ENCODE assay signal across 8 cellular contexts in genomic region chr5:178895615-178896571, GRCh38. TPM values are rescaled to one million over a fixed set of nuclear protein-coding genes. Genes with fewer than 3 reads are reported as not detected.
DNase-seq lines count a peak whose midpoint lies in the region; ATAC-seq lines count a peak whose summit lies in the region.

TSS of gene ZFP2 (plus strand) at chr5:178895913. CDS start at chr5:178931314, 35,401 bp downstream.

- peak; percentile 0 for DNase-seq in activated T-cell treated with anti-CD3 and anti-CD28 coated beads for 24 hours (ENCODE audit: low read depth)
- DNase-seq in activated T-cell treated with anti-CD3 and anti-CD28 coated beads for 4 hours = no peak
- peak; percentile 49 for DNase-seq in NT2/D1 (ENCODE audit: low read depth, low spot score)
- DNase-seq in activated naive CD8-positive, alpha-beta T cell treated with anti-CD3 and anti-CD28 coated beads for 36 hours = peak; percentile 37
- DNase-seq in head of caudate nucleus = peak; percentile 42 to 91 (median 78)
- peak; percentile 61 for DNase-seq in neuronal stem cell (ENCODE audit: low spot score)
- DNase-seq in aorta = peak; percentile 60 to 84

- H3K9ac ChIP-seq in NT2/D1 (ENCODE audit: insufficient read length, low read depth) (peak within 1 kb of the TSS; percentile 88), neuronal stem cell (ENCODE audit: low read depth, low read length, poor library complexity) (peak within 1 kb of the TSS; percentile 86)

- H3K4me3 ChIP-seq in NT2/D1 (ENCODE audit: insufficient read length, low read depth) (peak within 1 kb of the TSS; percentile 77), neuronal stem cell (ENCODE audit: low read length in 2 of 2) (peak within 1 kb of the TSS; percentile 63 to 92), aorta (ENCODE audit: low read length in 2 of 2) (peak within 1 kb of the TSS; percentile 68 to 86)

- intact Hi-C loops in head of caudate nucleus (cut with DNase I) (loop anchor here (2.0 kb wide), 1 partner anchor 45 kb away; the partner anchor contains the start of gene ZNF454), aorta (cut with DNase I) (no loop called here)

- peak within 1 kb of the TSS; percentile 75 for H3K14ac ChIP-seq in neuronal stem cell (ENCODE audit: low read length)

- H3K36me3 ChIP-seq in NT2/D1 (ENCODE audit: insufficient read depth, insufficient read length, low read length) (no peaks in the 10 kb centered on the region), neuronal stem cell (replicated peaks in 1 of 2; ENCODE audit: control insufficient read depth in 2 of 2, insufficient read depth in 2 of 2, low read length in 2 of 2) (peaks cover 0 to 3% of the 10 kb centered on the region in 2 donors), aorta (ENCODE audit: control insufficient read depth in 1 of 2, insufficient read depth in 2 of 2, low read length in 1 of 2) (peaks cover 0 to 3% of the 10 kb centered on the region in 2 donors)

- peak within 1 kb of the TSS; percentile 89 for H4K8ac ChIP-seq in neuronal stem cell (ENCODE audit: low read depth, low read length)

- H3K36me3 Mint-ChIP-seq in activated naive CD8-positive, alpha-beta T cell treated with anti-CD3 and anti-CD28 coated beads for 36 hours = peaks cover 37% of the 10 kb centered on the region

- H2AK5ac ChIP-seq in neuronal stem cell (ENCODE audit: low read depth, low read length) = peak within 1 kb of the TSS; percentile 86

- no peak within 1 kb of the TSS for H3K4ac ChIP-seq in neuronal stem cell (ENCODE audit: low read length)

- peaks cover 8% of the 10 kb centered on the region for H3K4me1 Mint-ChIP-seq in activated naive CD8-positive, alpha-beta T cell treated with anti-CD3 and anti-CD28 coated beads for 36 hours

- peak within 1 kb of the TSS; percentile 65 for H4K91ac ChIP-seq in neuronal stem cell (ENCODE audit: low read depth, low read length, poor library complexity)

- H3K4me2 ChIP-seq in neuronal stem cell (ENCODE audit: insufficient read depth, low read length, poor library complexity, severe bottlenecking) = peak within 1 kb of the TSS; percentile 92

- no peak within 1 kb of the TSS for H2BK120ac ChIP-seq in neuronal stem cell (ENCODE audit: low read depth, low read length)

- no peaks in the 10 kb centered on the region for H3K79me1 ChIP-seq in neuronal stem cell (ENCODE audit: low read depth, low read length)

- peak within 1 kb of the TSS; percentile 73 for H3K4me3 Mint-ChIP-seq in activated naive CD8-positive, alpha-beta T cell treated with anti-CD3 and anti-CD28 coated beads for 36 hours

- ATAC-seq in aorta (ENCODE audit: low FRiP score) = peak; percentile 91
- ATAC-seq in HG03469 (IDR thresholded peaks at IDR 0.05; ENCODE audit: unreplicated experiment) = no peak

- H2BK15ac ChIP-seq in neuronal stem cell (ENCODE audit: low read length) = peak within 1 kb of the TSS; percentile 18

- peak within 1 kb of the TSS; percentile 82 for H2BK5ac ChIP-seq in neuronal stem cell (ENCODE audit: low read length)

- peak within 1 kb of the TSS; percentile 87 for H3K23ac ChIP-seq in neuronal stem cell (ENCODE audit: low read depth, low read length, poor library complexity)

- no peaks in the 10 kb centered on the region for H3K4me1 ChIP-seq in NT2/D1 (ENCODE audit: insufficient read depth, insufficient read length)
- no peaks in the 10 kb centered on the region for H3K4me1 ChIP-seq in neuronal stem cell (ENCODE audit: control insufficient read depth in 2 of 2, insufficient read depth in 1 of 2, low read depth in 1 of 2, low read length in 2 of 2)
- H3K4me1 ChIP-seq in aorta (ENCODE audit: control insufficient read depth in 1 of 2, insufficient read depth in 2 of 2, low read length in 2 of 2) = peaks cover 0 to 1% of the 10 kb centered on the region in 2 donors

- no CpG with 5 or more reads among the region's 79 CpGs for WGBS in neuronal stem cell (ENCODE audit: extremely low coverage in 2 of 2, insufficient read length in 2 of 2, insufficient replicate concordance in 1 of 2), 2 donors
- WGBS in aorta, 2 donors = 1 to 2% methylated on average over 64 to 79 of the region's 79 CpGs

- H3K27me3 ChIP-seq in NT2/D1 (ENCODE audit: insufficient read depth, insufficient read length) = no peaks in the 10 kb centered on the region
- no peaks in the 10 kb centered on the region for H3K27me3 ChIP-seq in neuronal stem cell (ENCODE audit: control insufficient read depth in 3 of 3, insufficient read depth in 3 of 3, low read depth in 1 of 3, low read length in 3 of 3)
- H3K27me3 ChIP-seq in aorta (ENCODE audit: control insufficient read depth in 1 of 2, insufficient read depth in 2 of 2, low read length in 1 of 2) = no peaks in the 10 kb centered on the region

- no peak within 1 kb of the TSS for H2BK12ac ChIP-seq in neuronal stem cell (ENCODE audit: low read length)

- H3K27ac Mint-ChIP-seq in activated naive CD8-positive, alpha-beta T cell treated with anti-CD3 and anti-CD28 coated beads for 36 hours = no peak within 1 kb of the TSS

- H3K27me3 Mint-ChIP-seq in activated naive CD8-positive, alpha-beta T cell treated with anti-CD3 and anti-CD28 coated beads for 36 hours = no peaks in the 10 kb centered on the region

- peaks cover 28% of the 10 kb centered on the region for H3K9me3 Mint-ChIP-seq in activated naive CD8-positive, alpha-beta T cell treated with anti-CD3 and anti-CD28 coated beads for 36 hours

- H3K18ac ChIP-seq in neuronal stem cell (ENCODE audit: low read length) = peak within 1 kb of the TSS; percentile 98

- peak within 1 kb of the TSS; percentile 97 for H2AFZ ChIP-seq in neuronal stem cell (ENCODE audit: low read length)

- H3K9me3 ChIP-seq in NT2/D1 (ENCODE audit: insufficient read depth, low read length) = no peaks in the 10 kb centered on the region
- peaks cover 6 to 28% of the 10 kb centered on the region in 2 donors for H3K9me3 ChIP-seq in neuronal stem cell (replicated peaks in 1 of 2; ENCODE audit: control insufficient read depth in 2 of 2, insufficient read depth in 1 of 2, low read depth in 1 of 2, low read length in 2 of 2)
- H3K9me3 ChIP-seq in aorta (ENCODE audit: control insufficient read depth, low read length) = peaks cover 4% of the 10 kb centered on the region

- H3K27ac ChIP-seq in neuronal stem cell (replicated peaks; ENCODE audit: low read length) = peak within 1 kb of the TSS; percentile 74
- peak within 1 kb of the TSS in 1 of 2 donors; percentile 50 for H3K27ac ChIP-seq in aorta (ENCODE audit: low read depth in 1 of 2, low read length in 2 of 2)

RNA-seq across cellular contexts. Expression of gene ZFP2, which starts in this region (rescaled TPM):
- total RNA-seq in activated naive CD8-positive, alpha-beta T cell treated with anti-CD3 and anti-CD28 coated beads for 36 hours = under 1 TPM; 0.32 to 0.37 TPM
- 3.5 TPM for polyA plus RNA-seq in neuronal stem cell (2013, experiment 1 of 2)
- polyA plus RNA-seq in neuronal stem cell (2013, experiment 2 of 2) = 3.6 TPM
- 1 to 10 TPM; 1.6 to 3.4 TPM for total RNA-seq in aorta
- 1 to 10 TPM; 1.6 to 2.6 TPM for polyA plus RNA-seq in aorta

Comparison
In these comparisons a context has a peak if more than half of its experiments do, and no peak if none do; other contexts are left out.
1. Peak in DNase-seq in activated naive CD8-positive, alpha-beta T cell treated with anti-CD3 and anti-CD28 coated beads for 36 hours; RNA of the gene not detected or under 1 TPM.